In genomic region chr17:61821655-61822054, GRCh38 we compare ENCODE assay signal across 5 cellular contexts.
"Had no signal": no experiment of that assay in that cellular context is flagged by ENCODE, and none has a peak within 500 bp of the region (broad histone marks: within the 10 kb centered on the region; RNA-seq: fewer than 3 reads in every experiment).

No MANE protein-coding gene starts in this region.

- H3K4me3 ChIP-seq: K562 had no signal

- H3K27ac ChIP-seq: HL-60 had no signal

- ATAC-seq: HepG2 had no signal

- DNase-seq: IMR-90 had no signal

- H3K27ac Mint-ChIP-seq: IgD-negative memory B cell had no signal

- H3K4me3 Mint-ChIP-seq: IgD-negative memory B cell had no signal
